Comparison of ENCODE assay signal across 1 cellular context in the genomic region with DNA sequence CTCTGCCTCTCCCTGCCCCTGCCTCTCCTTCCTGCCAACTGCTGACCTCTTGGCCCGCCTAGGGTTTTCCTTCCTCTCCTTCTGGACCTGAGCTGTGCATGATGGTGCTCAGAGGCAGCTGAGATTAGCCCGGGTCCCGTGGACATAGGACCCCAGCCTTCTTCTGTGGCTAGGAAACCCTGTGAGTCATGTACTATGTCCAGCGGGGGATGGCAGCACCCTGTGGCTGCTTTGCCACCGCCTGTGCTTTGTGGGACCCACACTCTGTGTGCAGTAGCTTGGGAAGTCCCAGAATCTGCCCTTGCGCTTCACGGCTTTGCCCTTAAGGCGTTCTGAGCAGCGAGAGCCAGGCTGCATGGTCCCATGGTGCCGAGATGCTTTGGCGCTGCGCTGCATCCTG.
TF ChIP-seq lines count a peak whose summit lies in the region.

No MANE protein-coding gene starts in this region.

TF ChIP-seq in HepG2, 621 proteins besides CTCF, POLR2A, EP300 and RAD21 (continued from another document):
- no peak for TF ChIP-seq ZNF597 (CRISPR knock-in tag; IDR thresholded peaks at IDR 0.05)
- TF ChIP-seq, protein P1, sequence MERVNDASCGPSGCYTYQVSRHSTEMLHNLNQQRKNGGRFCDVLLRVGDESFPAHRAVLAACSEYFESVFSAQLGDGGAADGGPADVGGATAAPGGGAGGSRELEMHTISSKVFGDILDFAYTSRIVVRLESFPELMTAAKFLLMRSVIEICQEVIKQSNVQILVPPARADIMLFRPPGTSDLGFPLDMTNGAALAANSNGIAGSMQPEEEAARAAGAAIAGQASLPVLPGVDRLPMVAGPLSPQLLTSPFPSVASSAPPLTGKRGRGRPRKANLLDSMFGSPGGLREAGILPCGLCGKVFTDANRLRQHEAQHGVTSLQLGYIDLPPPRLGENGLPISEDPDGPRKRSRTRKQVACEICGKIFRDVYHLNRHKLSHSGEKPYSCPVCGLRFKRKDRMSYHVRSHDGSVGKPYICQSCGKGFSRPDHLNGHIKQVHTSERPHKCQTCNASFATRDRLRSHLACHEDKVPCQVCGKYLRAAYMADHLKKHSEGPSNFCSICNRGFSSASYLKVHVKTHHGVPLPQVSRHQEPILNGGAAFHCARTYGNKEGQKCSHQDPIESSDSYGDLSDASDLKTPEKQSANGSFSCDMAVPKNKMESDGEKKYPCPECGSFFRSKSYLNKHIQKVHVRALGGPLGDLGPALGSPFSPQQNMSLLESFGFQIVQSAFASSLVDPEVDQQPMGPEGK (CRISPR knock-in tag; IDR thresholded peaks at IDR 0.05) = no peak
- no peak for TF ChIP-seq HNF4A (CRISPR knock-in tag; IDR thresholded peaks at IDR 0.05)
- TF ChIP-seq, protein P2, sequence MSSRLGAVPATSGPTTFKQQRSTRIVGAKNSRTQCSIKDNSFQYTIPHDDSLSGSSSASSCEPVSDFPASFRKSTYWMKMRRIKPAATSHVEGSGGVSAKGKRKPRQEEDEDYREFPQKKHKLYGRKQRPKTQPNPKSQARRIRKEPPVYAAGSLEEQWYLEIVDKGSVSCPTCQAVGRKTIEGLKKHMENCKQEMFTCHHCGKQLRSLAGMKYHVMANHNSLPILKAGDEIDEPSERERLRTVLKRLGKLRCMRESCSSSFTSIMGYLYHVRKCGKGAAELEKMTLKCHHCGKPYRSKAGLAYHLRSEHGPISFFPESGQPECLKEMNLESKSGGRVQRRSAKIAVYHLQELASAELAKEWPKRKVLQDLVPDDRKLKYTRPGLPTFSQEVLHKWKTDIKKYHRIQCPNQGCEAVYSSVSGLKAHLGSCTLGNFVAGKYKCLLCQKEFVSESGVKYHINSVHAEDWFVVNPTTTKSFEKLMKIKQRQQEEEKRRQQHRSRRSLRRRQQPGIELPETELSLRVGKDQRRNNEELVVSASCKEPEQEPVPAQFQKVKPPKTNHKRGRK (CRISPR knock-in tag; IDR thresholded peaks at IDR 0.05) = no peak
- TF ChIP-seq AHR (CRISPR knock-in tag; IDR thresholded peaks at IDR 0.05) = no peak
- no peak for TF ChIP-seq ZNF207 (IDR thresholded peaks at IDR 0.05; ENCODE audit: borderline replicate concordance)
- TF ChIP-seq, protein P3, sequence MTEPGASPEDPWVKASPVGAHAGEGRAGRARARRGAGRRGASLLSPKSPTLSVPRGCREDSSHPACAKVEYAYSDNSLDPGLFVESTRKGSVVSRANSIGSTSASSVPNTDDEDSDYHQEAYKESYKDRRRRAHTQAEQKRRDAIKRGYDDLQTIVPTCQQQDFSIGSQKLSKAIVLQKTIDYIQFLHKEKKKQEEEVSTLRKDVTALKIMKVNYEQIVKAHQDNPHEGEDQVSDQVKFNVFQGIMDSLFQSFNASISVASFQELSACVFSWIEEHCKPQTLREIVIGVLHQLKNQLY (CRISPR knock-in tag; IDR thresholded peaks at IDR 0.05) = no peak
- no peak for TF ChIP-seq SMAD3 (CRISPR knock-in tag; IDR thresholded peaks at IDR 0.05)
